17 cellular contexts compared by ENCODE assay signal in genomic region chr5:159943331-159943730, GRCh38. TPM values are rescaled to one million over a fixed set of nuclear protein-coding genes. Genes with fewer than 3 reads are reported as not detected.
DNase-seq lines count a peak whose midpoint lies in the region; ATAC-seq, FAIRE-seq and TF ChIP-seq lines count a peak whose summit lies in the region.
"Had no signal": no experiment of that assay in that cellular context is flagged by ENCODE, and none has a peak within 500 bp of the region (broad histone marks: within the 10 kb centered on the region; RNA-seq: fewer than 3 reads in every experiment).

No MANE protein-coding gene starts in this region.

- H3K9me3 Mint-ChIP-seq in nephron progenitor cell = peaks cover 5% of the 10 kb centered on the region
- H3K9me3 Mint-ChIP-seq: CD8-positive, alpha-beta T cell; IgD-negative memory B cell had no signal

- H3K4me1 Mint-ChIP-seq in nephron progenitor cell = peaks cover 41% of the 10 kb centered on the region

- H3K36me3 ChIP-seq in SK-N-SH (replicated peaks in 1 of 2; ENCODE audit: control insufficient read depth in 1 of 2, insufficient read depth in 2 of 2, low read length in 1 of 2) = no peaks in the 10 kb centered on the region
- no peaks in the 10 kb centered on the region for H3K36me3 ChIP-seq in keratinocyte (ENCODE audit: control insufficient read depth in 2 of 2, extremely low read depth in 1 of 2, insufficient read depth in 2 of 2, low read length in 2 of 2)
- no peaks in the 10 kb centered on the region for H3K36me3 ChIP-seq in vagina

- intact Hi-C loops in vagina (cut with DNase I) = no loop called here

- no peak overlapping the region for H3K9ac ChIP-seq in SK-N-SH
- H3K9ac ChIP-seq in keratinocyte (ENCODE audit: control insufficient read depth, extremely low read depth, insufficient read depth, low read length) = no peak overlapping the region

- WGBS in SK-N-SH (ENCODE audit: low lambda C conversion rate) = 51% methylated on average over 5 of the region's 5 CpGs

- dilution Hi-C loops in keratinocyte (cut with MboI; ENCODE audit: extremely low pct_ligation_motif_present, low sequenced_read_pairs) = no loop called here

- TF ChIP-seq EP300 in SK-N-SH (IDR thresholded peaks at IDR 0.05; ENCODE audit: borderline replicate concordance in 1 of 2, low read depth in 1 of 2, low read length in 1 of 2) = no peak

- H3K4me3 ChIP-seq in SK-N-SH (ENCODE audit: low read depth in 2 of 2, low read length in 1 of 2) = no peak overlapping the region
- no peak overlapping the region for H3K4me3 ChIP-seq in keratinocyte (ENCODE audit: control insufficient read depth in 2 of 3, extremely low read depth in 1 of 3, insufficient read depth in 2 of 3, low read depth in 1 of 3, low read length in 3 of 3)
- H3K4me3 ChIP-seq in vagina = no peak overlapping the region

- POLR2A ChIA-PET in SK-N-SH (lab: Yijun Ruan, JAX) = no interaction called here

- TF ChIP-seq CTCF in SK-N-SH (IDR thresholded peaks at IDR 0.05) (no peak), keratinocyte (optimal IDR thresholded peaks at IDR 0.05 in 1 of 3, IDR thresholded peaks at IDR 0.05 in 1 of 3, conservative IDR thresholded peaks at IDR 0.05 in 1 of 3; ENCODE audit: extremely low read depth in 1 of 3, insufficient read depth in 2 of 3, low read length in 3 of 3) (no peak), nephron progenitor cell (IDR thresholded peaks at IDR 0.05) (no peak), vagina (IDR thresholded peaks at IDR 0.05) (no peak)

- peaks cover 5% of the 10 kb centered on the region for H3K36me3 Mint-ChIP-seq in nephron progenitor cell (ENCODE audit: low read depth)
- H3K36me3 Mint-ChIP-seq: CD14-positive monocyte; CD8-positive, alpha-beta T cell; IgD-negative memory B cell had no signal

- H3K27ac Mint-ChIP-seq in nephron progenitor cell = peak overlapping the region; percentile 65
- H3K27ac Mint-ChIP-seq: CD14-positive monocyte; CD8-positive, alpha-beta T cell; IgD-negative memory B cell had no signal

- TF ChIP-seq RAD21 in SK-N-SH (IDR thresholded peaks at IDR 0.05; ENCODE audit: low read length) = no peak

- H3K4me1 ChIP-seq in SK-N-SH (ENCODE audit: control insufficient read depth in 1 of 2, insufficient read depth in 2 of 2, low read depth in 1 of 2, low read length in 1 of 2) (0 out of 4 replicates have a peak, but pooled peaks cover 0 to 9% of the 10 kb centered on the region in 2 experiments), keratinocyte (ENCODE audit: control insufficient read depth, extremely low read depth, insufficient read depth, low read length) (no peaks in the 10 kb centered on the region), vagina (no peaks in the 10 kb centered on the region)

- H3K4me2 ChIP-seq in SK-N-SH (no peak overlapping the region), keratinocyte (ENCODE audit: control insufficient read depth, extremely low read depth, insufficient read depth, low read depth, low read length) (no peak overlapping the region)

- H3K4me3 Mint-ChIP-seq in nephron progenitor cell = no peak overlapping the region
- H3K4me3 Mint-ChIP-seq: CD14-positive monocyte; CD8-positive, alpha-beta T cell; IgD-negative memory B cell had no signal

- no peak for TF ChIP-seq POLR2A in vagina (IDR thresholded peaks at IDR 0.05)

- H3K27ac ChIP-seq in SK-N-SH (ENCODE audit: low read depth in 2 of 2, low read length in 1 of 2) = no peak overlapping the region
- no peak overlapping the region for H3K27ac ChIP-seq in keratinocyte (ENCODE audit: control insufficient read depth, insufficient read depth, low read length)
- no peak overlapping the region for H3K27ac ChIP-seq in vagina
- H3K27ac ChIP-seq: 22Rv1 had no signal

- no peaks in the 10 kb centered on the region for H3F3A ChIP-seq in SK-N-SH (replicated peaks; ENCODE audit: insufficient read depth)

- no peak for FAIRE-seq in keratinocyte (lab: Jason Lieb, UNC)
- FAIRE-seq: H54 had no signal

- ATAC-seq in SK-N-SH treated with all-trans-retinoic acid at 6 μM for 48 hours (no peak), GM18520 (IDR thresholded peaks at IDR 0.05; ENCODE audit: unreplicated experiment) (no peak)
- ATAC-seq: CD8-positive, alpha-beta T cell; HCT116 had no signal

- peaks cover 4% of the 10 kb centered on the region for H3K79me2 ChIP-seq in SK-N-SH (ENCODE audit: insufficient read depth)
- H3K79me2 ChIP-seq in keratinocyte (ENCODE audit: control insufficient read depth, insufficient read depth, low read length) = no peaks in the 10 kb centered on the region

- peaks cover 4% of the 10 kb centered on the region for H3K27me3 Mint-ChIP-seq in nephron progenitor cell (ENCODE audit: low read depth, poor library complexity)

- H4K20me1 ChIP-seq in SK-N-SH (ENCODE audit: insufficient read depth) (no peaks in the 10 kb centered on the region), keratinocyte (ENCODE audit: control insufficient read depth, extremely low read depth, insufficient read depth, low read length) (no peaks in the 10 kb centered on the region)

- H3K27me3 ChIP-seq in SK-N-SH (ENCODE audit: insufficient read depth) (no peaks in the 10 kb centered on the region), keratinocyte (ENCODE audit: control insufficient read depth, extremely low read depth, insufficient read depth, low read length) (no peaks in the 10 kb centered on the region), vagina (no peaks in the 10 kb centered on the region)

- no peaks in the 10 kb centered on the region for H3K9me1 ChIP-seq in keratinocyte (ENCODE audit: control insufficient read depth, extremely low read depth, insufficient read depth, low read length)

- CTCF ChIA-PET in SK-N-SH (lab: Yijun Ruan, JAX) = interaction anchor here (1.1 kb wide), 1 partner anchor 9 kb away, joined by 3 read pairs; no protein-coding TSS in a partner anchor

- H3K9me2 ChIP-seq in SK-N-SH = no peaks in the 10 kb centered on the region

- H2AFZ ChIP-seq in SK-N-SH (ENCODE audit: low read depth) (peak overlapping the region; percentile 64; the same call in 1 of the 2 replicates), keratinocyte (ENCODE audit: control insufficient read depth, low read length) (peak overlapping the region; percentile 39)

- no peak for DNase-seq in SK-N-SH
- DNase-seq in keratinocyte (ENCODE audit: low read depth, low spot score) = no peak
- DNase-seq in nephron progenitor cell = no peak
- DNase-seq in superior temporal gyrus (ENCODE audit: extremely low spot score) = no peak
- no peak for DNase-seq in vagina (ENCODE audit: extremely low spot score in 2 of 2)
- DNase-seq: CD8-positive, alpha-beta T cell; COR-L47; DND-41; GF-D8 had no signal

- H3K9me3 ChIP-seq in SK-N-SH (no peaks in the 10 kb centered on the region), keratinocyte (ENCODE audit: control insufficient read depth, low read depth, low read length) (no peaks in the 10 kb centered on the region), vagina (no peaks in the 10 kb centered on the region)

TF ChIP-seq in SK-N-SH treated with all-trans-retinoic acid at 6 μM for 48 hours, 23 proteins besides CTCF, POLR2A, EP300 and RAD21:
- TF ChIP-seq ZFP30 (CRISPR knock-in tag; IDR thresholded peaks at IDR 0.05) (no peak), PATZ1 (CRISPR knock-in tag; IDR thresholded peaks at IDR 0.05; ENCODE audit: borderline replicate concordance) (no peak), RARB (CRISPR knock-in tag; IDR thresholded peaks at IDR 0.05) (no peak), TCF4 (CRISPR knock-in tag; IDR thresholded peaks at IDR 0.05; ENCODE audit: borderline replicate concordance) (no peak)

RNA-seq across cellular contexts. Expression of gene ADRA1B, which starts 27.0 kb away (rescaled TPM):
- 1.9 and 2.2 TPM in 2 replicates for polyA plus RNA-seq in SK-N-SH (2012; rRNA removed)
- polyA plus RNA-seq in SK-N-SH (2012; cell fraction: cytosol; rRNA removed) = 0.91 and 2.0 TPM in 2 replicates
- 1.2 and 2.4 TPM in 2 replicates for polyA plus RNA-seq in SK-N-SH (2012; cell fraction: nucleus; rRNA removed)
- polyA plus RNA-seq in keratinocyte = 0.18 to 0.77 TPM (median 0.23 TPM) in 3 replicates
- polyA plus RNA-seq in keratinocyte (2011; ENCODE audit: low read depth) = not detected
- polyA plus RNA-seq in keratinocyte (2011; cell fraction: cytosol; rRNA removed) = 0.16 and 0.21 TPM in 2 replicates
- polyA plus RNA-seq in keratinocyte (2011; cell fraction: nucleus; rRNA removed) = 0.35 and 0.36 TPM in 2 replicates
- 0.95 TPM in 1 of 2 replicates, not detected in the other for polyA plus RNA-seq in keratinocyte (2012; ENCODE audit: low replicate concordance)
- polyA minus RNA-seq in keratinocyte = 0.30 to 2.1 TPM (median 0.42 TPM) in 3 replicates
- not detected for polyA minus RNA-seq in keratinocyte (2011; cell fraction: cytosol; rRNA and poly(A)+ RNA removed)
- polyA minus RNA-seq in keratinocyte (2011; cell fraction: nucleus; rRNA and poly(A)+ RNA removed) = 0.31 and 0.42 TPM in 2 replicates
- total RNA-seq in vagina = 0.74 TPM
- total RNA-seq: A673; CD8-positive, alpha-beta T cell had no signal
- polyA plus RNA-seq: CD14-positive monocyte, IgD-negative memory B cell had no signal
